ENCODE assay signal across 15 cellular contexts in the genomic region with DNA sequence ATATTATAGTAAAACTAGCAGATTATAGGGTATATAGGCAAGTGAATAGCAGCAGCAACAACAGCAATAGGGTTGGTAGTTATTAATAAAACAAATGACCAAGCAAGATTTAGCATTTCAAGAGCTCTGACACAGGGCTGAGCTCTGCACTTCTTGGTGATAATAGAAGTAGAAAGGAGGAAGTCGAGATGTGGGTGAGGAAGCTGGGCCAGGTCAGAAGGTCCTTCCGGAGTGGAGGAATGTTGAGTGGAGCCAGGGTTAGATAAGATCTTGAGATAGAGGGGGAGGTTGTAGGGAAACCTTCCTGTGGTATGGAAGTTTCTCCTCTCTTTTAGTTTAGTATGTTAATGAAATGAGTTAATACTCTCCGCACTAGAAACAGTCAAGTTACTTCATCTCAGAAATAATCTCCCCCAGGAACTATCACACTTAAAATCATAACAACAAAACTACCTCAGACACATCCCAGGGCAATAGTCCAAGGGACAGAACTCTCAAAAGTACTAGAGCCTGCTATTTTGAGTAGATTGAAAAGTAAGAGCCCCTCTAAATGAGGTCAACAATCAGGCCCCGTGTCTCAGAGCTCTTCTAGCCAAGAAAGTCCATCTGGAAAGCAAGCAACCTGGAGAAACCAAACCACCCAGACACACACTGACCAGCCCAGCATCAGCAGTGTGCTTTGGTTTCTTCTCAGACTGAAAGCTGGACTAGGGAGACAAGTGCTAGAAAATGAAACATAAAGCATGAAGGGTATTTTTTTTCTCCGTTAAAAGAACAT. TPM values are rescaled to one million over a fixed set of nuclear protein-coding genes. Genes with fewer than 3 reads are reported as not detected.
DNase-seq lines count a peak whose midpoint lies in the region; ATAC-seq and TF ChIP-seq lines count a peak whose summit lies in the region.
"Had no signal": no experiment of that assay in that cellular context is flagged by ENCODE, and none has a peak within 500 bp of the region (broad histone marks: within the 10 kb centered on the region; RNA-seq: fewer than 3 reads in every experiment).

No MANE protein-coding gene starts in this region.

- intact Hi-C loops in left ventricle myocardium superior (cut with micrococcal nuclease): no loop called here
- intact Hi-C loops in sciatic nerve (cut with DNase I): no loop called here

- H3K36me3 Mint-ChIP-seq in stimulated activated memory B cell treated with anti-CD40 and anti-IgM and Interleukin-4, amounts not matched to agents 10 μg/mL and 1 μg/mL and 100 μg/mL, for 72 hours: no peaks in the 10 kb centered on the region

- no peaks in the 10 kb centered on the region for H3K4me1 Mint-ChIP-seq in stimulated activated memory B cell treated with anti-CD40 and anti-IgM and Interleukin-4, amounts not matched to agents 10 μg/mL and 1 μg/mL and 100 μg/mL, for 72 hours

- ATAC-seq in SK-N-SH treated with all-trans-retinoic acid at 6 μM for 48 hours (peak; percentile 96), left ventricle myocardium superior (peak; percentile 79), sciatic nerve (peak; percentile 66), HG02938 (IDR thresholded peaks at IDR 0.05; ENCODE audit: unreplicated experiment) (no peak), GM19455 (IDR thresholded peaks at IDR 0.05; ENCODE audit: unreplicated experiment) (no peak)
- ATAC-seq in stimulated activated memory B cell treated with anti-CD40 and anti-IgM and Interleukin-4, amounts not matched to agents 10 μg/mL and 1 μg/mL and 100 μg/mL, for 72 hours: no peak

- no peak overlapping the region for H3K4me3 ChIP-seq in H7 (ENCODE audit: insufficient read depth, low read depth, low read length)
- H3K4me3 ChIP-seq: HAP-1, ovary, stomach had no signal

- H3K9me3 Mint-ChIP-seq in stimulated activated memory B cell treated with anti-CD40 and anti-IgM and Interleukin-4, amounts not matched to agents 10 μg/mL and 1 μg/mL and 100 μg/mL, for 72 hours: no peaks in the 10 kb centered on the region

- no peaks in the 10 kb centered on the region for H3K27me3 ChIP-seq in H7 (ENCODE audit: control insufficient read depth, insufficient read depth, low read length)
- H3K27me3 ChIP-seq: brain microvascular endothelial cell, ovary, stomach had no signal

- no peaks in the 10 kb centered on the region for H3K36me3 ChIP-seq in H7 (replicated peaks; ENCODE audit: control insufficient read depth, insufficient read depth, low read length)
- H3K36me3 ChIP-seq: brain microvascular endothelial cell, HAP-1, ovary, stomach had no signal

- H3K4me3 Mint-ChIP-seq in stimulated activated memory B cell treated with anti-CD40 and anti-IgM and Interleukin-4, amounts not matched to agents 10 μg/mL and 1 μg/mL and 100 μg/mL, for 72 hours: no peak overlapping the region
- H3K4me3 Mint-ChIP-seq: activated T-cell treated with anti-CD3 and anti-CD28 coated beads, Interleukin-2, amount 50 U/mL, for 24 hours had no signal

- H3K27ac Mint-ChIP-seq in stimulated activated memory B cell treated with anti-CD40 and anti-IgM and Interleukin-4, amounts not matched to agents 10 μg/mL and 1 μg/mL and 100 μg/mL, for 72 hours: no peak overlapping the region
- H3K27ac Mint-ChIP-seq: activated T-cell treated with anti-CD3 and anti-CD28 coated beads, Interleukin-2, amount 50 U/mL, for 24 hours had no signal

- peak; percentile 11 for DNase-seq in HT1080 (ENCODE audit: low read depth)
- no peak for DNase-seq in left ventricle myocardium superior
- DNase-seq in sciatic nerve (ENCODE audit: low spot score): no peak
- no peak for DNase-seq in H7
- DNase-seq: activated T-cell treated with anti-CD3 and anti-CD28 coated beads, Interleukin-2, amount 50 U/mL, for 24 hours; brain microvascular endothelial cell; NCI-H2227 treated with DMSO at 0.1 percent for 48 hours; ovary; stimulated activated CD4-positive, alpha-beta T cell treated with anti-CD3 and anti-CD28 coated beads, Interleukin-4, amount 100 ng/mL, for 1 hour; stomach had no signal

- H3K27me3 Mint-ChIP-seq in stimulated activated memory B cell treated with anti-CD40 and anti-IgM and Interleukin-4, amounts not matched to agents 10 μg/mL and 1 μg/mL and 100 μg/mL, for 72 hours: no peaks in the 10 kb centered on the region
- H3K27me3 Mint-ChIP-seq: activated T-cell treated with anti-CD3 and anti-CD28 coated beads, Interleukin-2, amount 50 U/mL, for 24 hours had no signal

TF ChIP-seq in SK-N-SH treated with all-trans-retinoic acid at 6 μM for 48 hours, 23 proteins besides CTCF, POLR2A, EP300 and RAD21:
- TF ChIP-seq CSDC2 (CRISPR knock-in tag; IDR thresholded peaks at IDR 0.05): no peak
- TF ChIP-seq TSHZ2 (CRISPR knock-in tag; IDR thresholded peaks at IDR 0.05): no peak
- no peak for TF ChIP-seq ZNF8 (CRISPR knock-in tag; IDR thresholded peaks at IDR 0.05)
- no peak for TF ChIP-seq GLIS3 (CRISPR knock-in tag; IDR thresholded peaks at IDR 0.05)
- peak; percentile 23; the same call in 1 of the 2 replicates for TF ChIP-seq RARB (CRISPR knock-in tag; IDR thresholded peaks at IDR 0.05)
- TF ChIP-seq ISL1 (CRISPR knock-in tag; IDR thresholded peaks at IDR 0.05): no peak
- peak; percentile 78 for TF ChIP-seq TOX (CRISPR knock-in tag; IDR thresholded peaks at IDR 0.05; ENCODE audit: borderline replicate concordance)
- TF ChIP-seq SNAI2 (CRISPR knock-in tag; IDR thresholded peaks at IDR 0.05): no peak
- no peak for TF ChIP-seq ARNTL (CRISPR knock-in tag; IDR thresholded peaks at IDR 0.05; ENCODE audit: borderline replicate concordance, low read depth)
- TF ChIP-seq ZC3H10 (CRISPR knock-in tag; IDR thresholded peaks at IDR 0.05): no peak

RNA-seq across cellular contexts. Expression of gene ATP1B1, which starts 45.4 kb away (rescaled TPM):
- 23.1 and 35.9 TPM in 2 replicates for total RNA-seq in HT1080 (2014; rRNA removed; shearing (Covaris generic))
- polyA plus RNA-seq in HT1080 (2015; cell fraction: cytosol; rRNA removed): 38.9 and 43.2 TPM in 2 replicates
- 48.0 and 49.1 TPM in 2 replicates for polyA plus RNA-seq in HT1080 (2015; cell fraction: nucleus; rRNA removed)
- total RNA-seq in left ventricle myocardium superior: 298 TPM
- total RNA-seq in sciatic nerve: 10.1 TPM
- total RNA-seq in H7 (2014; rRNA removed; shearing (Covaris generic)): 35.0 and 41.2 TPM in 2 replicates

Comparison
In these comparisons a context has a peak if more than half of its experiments do, and no peak if none do; other contexts are left out.
1. ATAC-seq: peak in SK-N-SH treated with all-trans-retinoic acid at 6 μM for 48 hours (single experiment), left ventricle myocardium superior (single experiment) and sciatic nerve (single experiment); none in HG02938 (single experiment), GM19455 (single experiment) and stimulated activated memory B cell treated with anti-CD40 and anti-IgM and Interleukin-4, amounts not matched to agents 10 μg/mL and 1 μg/mL and 100 μg/mL, for 72 hours (single experiment).